2 cellular contexts compared by ENCODE assay signal in genomic region chr5:10734832-10735231, GRCh38.
TF ChIP-seq lines count a peak whose summit lies in the region.

No MANE protein-coding gene starts in this region.

TF ChIP-seq in IMR-90, 13 proteins besides CTCF, POLR2A, EP300 and RAD21:
- TF ChIP-seq RFX5 (IDR thresholded peaks at IDR 0.05; ENCODE audit: low read depth, low read length), result no peak
- peak; percentile 34; the same call in 1 of the 2 replicates for TF ChIP-seq CEBPB (IDR thresholded peaks at IDR 0.05; ENCODE audit: low read depth, low read length)
- no peak for TF ChIP-seq NFE2L2 (IDR thresholded peaks at IDR 0.05; ENCODE audit: low read depth, low read length)
- no peak for TF ChIP-seq USF2 (IDR thresholded peaks at IDR 0.05; ENCODE audit: low read depth, low read length)
- no peak for TF ChIP-seq RCOR1 (IDR thresholded peaks at IDR 0.05; ENCODE audit: insufficient replicate concordance, low read length)
- TF ChIP-seq CHD1 (IDR thresholded peaks at IDR 0.05; ENCODE audit: low read depth, low read length), result no peak
TF ChIP-seq in IMR-90: peak in this region for 1.

TF ChIP-seq in endothelial cell of umbilical vein, 7 proteins besides CTCF, POLR2A, EP300 and RAD21:
- no peak for TF ChIP-seq JUN (IDR thresholded peaks at IDR 0.05; ENCODE audit: borderline replicate concordance, insufficient read depth, insufficient read length, low read depth)
- no peak for TF ChIP-seq FOS (IDR thresholded peaks at IDR 0.05; ENCODE audit: borderline replicate concordance, insufficient read depth, low read length)
- TF ChIP-seq EZH2 (IDR thresholded peaks at IDR 0.05; ENCODE audit: borderline replicate concordance, low read depth, low read length, severe bottlenecking), result no peak
- TF ChIP-seq MAX (IDR thresholded peaks at IDR 0.05; ENCODE audit: insufficient read depth, insufficient read length), result no peak
- no peak for TF ChIP-seq MYC (IDR thresholded peaks at IDR 0.05; ENCODE audit: low read depth, low read length)
- TF ChIP-seq GATA2 (IDR thresholded peaks at IDR 0.05; ENCODE audit: insufficient read depth, insufficient read length, low read depth, low read length), result no peak
- no peak for TF ChIP-seq POLR2AphosphoS5 (IDR thresholded peaks at IDR 0.05; ENCODE audit: insufficient read depth, low read depth, low read length)
